In the genomic region with DNA sequence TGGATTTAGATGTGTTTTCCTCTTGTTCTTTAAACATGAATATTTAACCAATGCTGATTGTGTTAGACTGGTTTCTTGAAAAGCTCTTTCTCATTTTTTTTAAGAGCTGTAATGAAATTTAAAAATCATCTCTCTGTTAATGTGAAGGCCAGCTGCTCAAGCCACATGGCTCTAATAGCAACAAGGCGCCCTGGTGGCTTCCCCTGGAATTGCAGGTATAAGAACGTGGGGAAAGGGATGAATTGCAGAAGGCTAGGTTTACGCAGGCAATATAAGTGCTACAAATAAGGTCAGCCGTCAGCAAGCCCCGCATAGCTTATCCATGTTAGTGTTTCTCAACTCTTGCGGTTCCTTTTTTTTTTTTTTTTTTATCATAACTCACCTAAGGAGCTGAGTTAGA, we compare ENCODE assay signal across 8 cellular contexts.
DNase-seq lines count a peak whose midpoint lies in the region; ATAC-seq and TF ChIP-seq lines count a peak whose summit lies in the region.

No MANE protein-coding gene starts in this region.

- H3K4me1 Mint-ChIP-seq in GM23338 = peaks cover 10% of the 10 kb centered on the region; the same call in 2 of the 3 replicates

- no peak overlapping the region for H3K27ac Mint-ChIP-seq in GM23338

- TF ChIP-seq CTCF in GM23338 (conservative IDR thresholded peaks at IDR 0.05; ENCODE audit: low read depth in 2 of 2) (peak; percentile 72 to 76), kidney epithelial cell (IDR thresholded peaks at IDR 0.05; ENCODE audit: insufficient read depth, low read length, poor library complexity, severe bottlenecking) (peak; percentile 55), prostate gland (IDR thresholded peaks at IDR 0.05) (peak in 2 of 4 experiments; percentile 25 to 37)

- intact Hi-C loops in prostate gland (cut with DNase I) = no loop called here

- no peaks in the 10 kb centered on the region for H3K36me3 ChIP-seq in GM23338 (ENCODE audit: insufficient read depth)
- H3K36me3 ChIP-seq in kidney epithelial cell (ENCODE audit: control insufficient read depth, insufficient read depth, low read length) = no peaks in the 10 kb centered on the region
- no peaks in the 10 kb centered on the region for H3K36me3 ChIP-seq in prostate gland

- peak; percentile 86 for ATAC-seq in GM23338
- ATAC-seq in GM21381 (IDR thresholded peaks at IDR 0.05; ENCODE audit: unreplicated experiment) = no peak

- no peaks in the 10 kb centered on the region for H3F3A ChIP-seq in GM23338 (replicated peaks; ENCODE audit: low read depth)

- H3K27ac ChIP-seq in GM23338 (ENCODE audit: low read depth) (no peak overlapping the region), prostate gland (no peak overlapping the region)

- H3K9me3 Mint-ChIP-seq in GM23338 = no peaks in the 10 kb centered on the region

- H3K4me1 ChIP-seq in GM23338 (ENCODE audit: insufficient read depth) = peaks cover 7% of the 10 kb centered on the region; the same call in 1 of the 2 replicates
- no peaks in the 10 kb centered on the region for H3K4me1 ChIP-seq in prostate gland (replicated peaks)

- H3K4me3 ChIP-seq in GM23338 = no peak overlapping the region
- no peak overlapping the region for H3K4me3 ChIP-seq in kidney epithelial cell (ENCODE audit: low read depth, low read length)
- H3K4me3 ChIP-seq in prostate gland = no peak overlapping the region

- DNase-seq in DMS 273 (lab: John Stamatoyannopoulos, UW; ENCODE audit: unreplicated experiment) (peak; percentile 59), DMS 273 treated with DMSO at 0.1 percent for 48 hours (lab: John Stamatoyannopoulos, UW) (no peak), GM23338 (ENCODE audit: low spot score) (peak; percentile 87), SK-MEL-5 (ENCODE audit: low read depth, low spot score) (peak; percentile 74), kidney epithelial cell (ENCODE audit: low read depth) (no peak), NCI-H1092 treated with DMSO at 0.1 percent for 48 hours (lab: John Stamatoyannopoulos, UW) (no peak), prostate gland (ENCODE audit: low spot score) (no peak)

- H3K4me3 Mint-ChIP-seq in GM23338 = no peak overlapping the region

- TF ChIP-seq POLR2A in prostate gland (IDR thresholded peaks at IDR 0.05) = no peak

- no peaks in the 10 kb centered on the region for H3K36me3 Mint-ChIP-seq in GM23338 (ENCODE audit: low read depth)

- H2AFZ ChIP-seq in GM23338 = no peak overlapping the region

- H3K4me2 ChIP-seq in GM23338 = no peak overlapping the region

- H4K20me1 ChIP-seq in GM23338 (replicated peaks; ENCODE audit: insufficient read depth) = no peaks in the 10 kb centered on the region

- no peaks in the 10 kb centered on the region for H3K27me3 Mint-ChIP-seq in GM23338 (ENCODE audit: insufficient read depth, low read depth, poor library complexity)

- no peaks in the 10 kb centered on the region for H3K79me2 ChIP-seq in GM23338 (replicated peaks; ENCODE audit: insufficient read depth)

- H3K9me2 ChIP-seq in GM23338 (ENCODE audit: insufficient read depth) = no peaks in the 10 kb centered on the region; the same call in 1 of the 2 replicates

- H3K9me3 ChIP-seq in prostate gland = no peaks in the 10 kb centered on the region

- 62% methylated on average over 6 of the region's 6 CpGs for WGBS in prostate gland

- in situ Hi-C loops in SK-MEL-5 (cut with HindIII; ENCODE audit: low pct_unique_long_range_greater_than_20kb, low sequenced_read_pairs) = no loop called here

- H3K27me3 ChIP-seq in GM23338 (ENCODE audit: insufficient read depth) = no peaks in the 10 kb centered on the region
- no peaks in the 10 kb centered on the region for H3K27me3 ChIP-seq in kidney epithelial cell (ENCODE audit: control insufficient read depth, insufficient read depth, low read length)
- H3K27me3 ChIP-seq in prostate gland (replicated peaks; ENCODE audit: insufficient read depth) = no peaks in the 10 kb centered on the region

TF ChIP-seq in GM23338, 12 proteins besides CTCF, POLR2A, EP300 and RAD21 (continues in another document):
- TF ChIP-seq EZH2 (IDR thresholded peaks at IDR 0.05; ENCODE audit: low read depth, unreplicated experiment) = no peak
- TF ChIP-seq, protein P1, sequence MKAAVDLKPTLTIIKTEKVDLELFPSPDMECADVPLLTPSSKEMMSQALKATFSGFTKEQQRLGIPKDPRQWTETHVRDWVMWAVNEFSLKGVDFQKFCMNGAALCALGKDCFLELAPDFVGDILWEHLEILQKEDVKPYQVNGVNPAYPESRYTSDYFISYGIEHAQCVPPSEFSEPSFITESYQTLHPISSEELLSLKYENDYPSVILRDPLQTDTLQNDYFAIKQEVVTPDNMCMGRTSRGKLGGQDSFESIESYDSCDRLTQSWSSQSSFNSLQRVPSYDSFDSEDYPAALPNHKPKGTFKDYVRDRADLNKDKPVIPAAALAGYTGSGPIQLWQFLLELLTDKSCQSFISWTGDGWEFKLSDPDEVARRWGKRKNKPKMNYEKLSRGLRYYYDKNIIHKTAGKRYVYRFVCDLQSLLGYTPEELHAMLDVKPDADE (IDR thresholded peaks at IDR 0.05) = no peak
- TF ChIP-seq ZNF331 (CRISPR knock-in tag; IDR thresholded peaks at IDR 0.05; ENCODE audit: low read depth) = no peak
- no peak for TF ChIP-seq POLR2AphosphoS5 (IDR thresholded peaks at IDR 0.05; ENCODE audit: low read depth)
- TF ChIP-seq EZH2phosphoT487 (IDR thresholded peaks at IDR 0.05; ENCODE audit: unreplicated experiment) = no peak
- no peak for TF ChIP-seq ZNF114 (CRISPR knock-in tag; IDR thresholded peaks at IDR 0.05)
- TF ChIP-seq, protein P2, sequence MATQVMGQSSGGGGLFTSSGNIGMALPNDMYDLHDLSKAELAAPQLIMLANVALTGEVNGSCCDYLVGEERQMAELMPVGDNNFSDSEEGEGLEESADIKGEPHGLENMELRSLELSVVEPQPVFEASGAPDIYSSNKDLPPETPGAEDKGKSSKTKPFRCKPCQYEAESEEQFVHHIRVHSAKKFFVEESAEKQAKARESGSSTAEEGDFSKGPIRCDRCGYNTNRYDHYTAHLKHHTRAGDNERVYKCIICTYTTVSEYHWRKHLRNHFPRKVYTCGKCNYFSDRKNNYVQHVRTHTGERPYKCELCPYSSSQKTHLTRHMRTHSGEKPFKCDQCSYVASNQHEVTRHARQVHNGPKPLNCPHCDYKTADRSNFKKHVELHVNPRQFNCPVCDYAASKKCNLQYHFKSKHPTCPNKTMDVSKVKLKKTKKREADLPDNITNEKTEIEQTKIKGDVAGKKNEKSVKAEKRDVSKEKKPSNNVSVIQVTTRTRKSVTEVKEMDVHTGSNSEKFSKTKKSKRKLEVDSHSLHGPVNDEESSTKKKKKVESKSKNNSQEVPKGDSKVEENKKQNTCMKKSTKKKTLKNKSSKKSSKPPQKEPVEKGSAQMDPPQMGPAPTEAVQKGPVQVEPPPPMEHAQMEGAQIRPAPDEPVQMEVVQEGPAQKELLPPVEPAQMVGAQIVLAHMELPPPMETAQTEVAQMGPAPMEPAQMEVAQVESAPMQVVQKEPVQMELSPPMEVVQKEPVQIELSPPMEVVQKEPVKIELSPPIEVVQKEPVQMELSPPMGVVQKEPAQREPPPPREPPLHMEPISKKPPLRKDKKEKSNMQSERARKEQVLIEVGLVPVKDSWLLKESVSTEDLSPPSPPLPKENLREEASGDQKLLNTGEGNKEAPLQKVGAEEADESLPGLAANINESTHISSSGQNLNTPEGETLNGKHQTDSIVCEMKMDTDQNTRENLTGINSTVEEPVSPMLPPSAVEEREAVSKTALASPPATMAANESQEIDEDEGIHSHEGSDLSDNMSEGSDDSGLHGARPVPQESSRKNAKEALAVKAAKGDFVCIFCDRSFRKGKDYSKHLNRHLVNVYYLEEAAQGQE (IDR thresholded peaks at IDR 0.05; ENCODE audit: unreplicated experiment) = no peak

Comparison
In these comparisons a context has a peak if more than half of its experiments do, and no peak if none do; other contexts are left out.
1. DNase-seq: peak in DMS 273 (single experiment), GM23338 (single experiment) and SK-MEL-5 (single experiment); none in DMS 273 treated with DMSO at 0.1 percent for 48 hours (single experiment), kidney epithelial cell (single experiment), NCI-H1092 treated with DMSO at 0.1 percent for 48 hours (single experiment) and prostate gland (single experiment).